In the genomic region with DNA sequence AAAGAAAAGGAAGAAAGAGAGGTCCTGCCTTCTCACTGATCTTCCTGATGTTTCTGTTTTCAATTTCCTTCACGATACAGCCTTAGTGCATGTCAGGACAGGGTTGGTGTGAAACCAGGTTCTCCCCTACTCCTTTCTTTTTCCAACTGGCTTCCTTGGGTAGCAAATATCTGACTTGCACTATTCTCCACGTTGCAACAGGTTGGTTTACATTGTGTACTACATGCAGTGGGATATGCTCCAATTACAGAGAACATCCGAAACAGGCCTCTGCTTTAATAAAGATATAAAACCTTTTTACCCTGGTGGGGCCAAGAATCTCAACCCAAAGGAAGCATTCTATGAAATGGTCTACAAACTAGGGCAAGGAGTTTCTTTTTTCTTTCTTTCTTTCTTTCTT, we compare ENCODE assay signal across 27 cellular contexts.
"Had no signal": no experiment of that assay in that cellular context is flagged by ENCODE, and none has a peak within 500 bp of the region (broad histone marks: within the 10 kb centered on the region; RNA-seq: fewer than 3 reads in every experiment).

No MANE protein-coding gene starts in this region.

- H2AFZ ChIP-seq: PC-9 had no signal

- DNase-seq: KG1, MM.1S, MV-4-11, NCI-H1092, NCI-H1105, NCI-H1417 treated with DMSO at 0.1 percent for 48 hours, NCI-H1436 treated with DMSO at 0.1 percent for 48 hours, NCI-H1694 treated with DMSO at 0.1 percent for 48 hours, NCI-H187 treated with DMSO at 0.1 percent for 48 hours, NCI-H2029, NCI-H2171 treated with DMSO at 0.1 percent for 48 hours, NCI-H2227 treated with DMSO at 0.1 percent for 48 hours, NCI-H345, NCI-H446, NCI-H510A treated with DMSO at 0.1 percent for 48 hours, NCI-H524 treated with DMSO at 0.1 percent for 48 hours, NCI-H526 treated with DMSO at 0.1 percent for 48 hours, PC-9, SHP77, SIG-M5, SK-N-SH, SW 1271 had no signal

- ATAC-seq: Panc1, Right ventricle myocardium inferior had no signal

- H3K4me1 ChIP-seq: SJSA1 had no signal

- H3K27ac ChIP-seq: PC-9, RWPE1, SJSA1 had no signal

- H3K9ac ChIP-seq: SK-N-SH had no signal

- H3K4me3 ChIP-seq: PC-9, SJSA1 had no signal

- H3K4me2 ChIP-seq: PC-9, SK-N-SH had no signal

- FAIRE-seq: RCC 7860 had no signal

- H3K9me3 ChIP-seq: SJSA1 had no signal

- H3K36me3 ChIP-seq: SJSA1 had no signal
